In genomic region chr10:122286872-122287271, GRCh38 we compare ENCODE assay signal across 10 cellular contexts. TPM values are rescaled to one million over a fixed set of nuclear protein-coding genes. Genes with fewer than 3 reads are reported as not detected.
DNase-seq lines count a peak whose midpoint lies in the region; TF ChIP-seq lines count a peak whose summit lies in the region.
"Had no signal": no experiment of that assay in that cellular context is flagged by ENCODE, and none has a peak within 500 bp of the region (broad histone marks: within the 10 kb centered on the region; RNA-seq: fewer than 3 reads in every experiment).

No MANE protein-coding gene starts in this region.

- no peak for TF ChIP-seq CTCF in ascending aorta (IDR thresholded peaks at IDR 0.05)

- H3K36me3 ChIP-seq in ascending aorta: no peaks in the 10 kb centered on the region

- no peak overlapping the region for H3K4me3 ChIP-seq in ascending aorta

- DNase-seq in NCI-H2227 (lab: John Stamatoyannopoulos, UW; ENCODE audit: unreplicated experiment) (peak; percentile 41), NCI-H2227 treated with DMSO at 0.1 percent for 48 hours (lab: John Stamatoyannopoulos, UW) (no peak), ascending aorta (ENCODE audit: low spot score in 2 of 2) (peak; percentile 74 to 89), hypothalamus (lab: John Stamatoyannopoulos, UW) (peak in 30 of 51 donors; percentile 5 to 78 (median 41)), smooth muscle cell of the brain vasculature (ENCODE audit: low read depth, low spot score) (peak; percentile 84), SKM-1 treated with dmso at 0.1 percent for 144 hours (lab: John Stamatoyannopoulos, UW; ENCODE audit: unreplicated experiment) (no peak), germinal center (ENCODE audit: low spot score) (no peak)
- no peak for DNase-seq in stimulated activated CD4-positive, alpha-beta T cell treated with anti-CD3 and anti-CD28 coated beads, Interleukin-4, amount 100 ng/mL, for 4 hours
- DNase-seq: activated effector memory CD4-positive, alpha-beta T cell treated with anti-CD3 and anti-CD28 coated beads, Interleukin-2, amount 50 U/mL, for 16 hours; RPMI8226 had no signal

- intact Hi-C loops in ascending aorta (cut with DNase I): loop anchor here (1.0 to 5.0 kb wide), 5 partner anchors 21 to 210 kb away; partner anchors contain the start of gene PLEKHA1

- peaks cover 6 to 15% of the 10 kb centered on the region in 2 donors for H3K4me1 ChIP-seq in ascending aorta

- no peaks in the 10 kb centered on the region for H3K27me3 ChIP-seq in ascending aorta

- peak overlapping the region; percentile 67 to 73 for H3K27ac ChIP-seq in ascending aorta

- H3K9me3 ChIP-seq in ascending aorta: no peaks in the 10 kb centered on the region

RNA-seq across cellular contexts. Expression of gene BTBD16, which starts 15.8 kb away (rescaled TPM):
- total RNA-seq in ascending aorta: not detected

Comparison
In these comparisons a context has a peak if more than half of its experiments do, and no peak if none do; other contexts are left out.
1. DNase-seq: peak in NCI-H2227 (single experiment), ascending aorta (2 of 2), hypothalamus (30 of 51) and smooth muscle cell of the brain vasculature (single experiment); none in NCI-H2227 treated with DMSO at 0.1 percent for 48 hours (single experiment), stimulated activated CD4-positive, alpha-beta T cell treated with anti-CD3 and anti-CD28 coated beads, Interleukin-4, amount 100 ng/mL, for 4 hours (0 of 2), SKM-1 treated with dmso at 0.1 percent for 144 hours (single experiment) and germinal center (single experiment).